In the genomic region with DNA sequence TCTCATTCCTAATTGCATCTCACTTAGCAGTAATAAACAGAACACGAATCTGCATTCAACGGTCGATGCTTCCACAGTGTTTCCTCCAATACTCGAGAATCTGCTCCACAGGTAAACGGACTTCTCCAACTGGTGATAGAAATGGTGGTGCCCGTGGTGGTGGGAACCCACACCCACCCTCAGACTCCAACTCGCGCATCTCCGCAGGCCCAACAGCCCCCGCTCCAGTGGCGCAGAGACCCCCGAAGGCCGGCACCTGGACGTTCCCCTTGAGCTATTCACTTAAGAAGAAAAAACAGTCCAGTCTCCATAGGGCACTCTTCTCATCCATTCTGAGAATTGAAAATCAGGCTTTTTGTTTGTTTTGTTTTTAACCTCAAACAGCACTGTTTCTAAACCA, we compare ENCODE assay signal across 1 cellular context.
TF ChIP-seq lines count a peak whose summit lies in the region.

No MANE protein-coding gene starts in this region.

TF ChIP-seq in HepG2, 621 proteins besides CTCF, POLR2A, EP300 and RAD21:
- no peak for TF ChIP-seq ZNF747 (CRISPR knock-in tag; IDR thresholded peaks at IDR 0.05; ENCODE audit: borderline replicate concordance)
- TF ChIP-seq TCF7 (IDR thresholded peaks at IDR 0.05; ENCODE audit: low read depth): no peak
- no peak for TF ChIP-seq REXO4 (CRISPR knock-in tag; IDR thresholded peaks at IDR 0.05; ENCODE audit: borderline replicate concordance)
- TF ChIP-seq ZNF343 (CRISPR knock-in tag; IDR thresholded peaks at IDR 0.05): no peak
- TF ChIP-seq NCOA5 (CRISPR knock-in tag; IDR thresholded peaks at IDR 0.05): no peak
- no peak for TF ChIP-seq SATB2 (CRISPR knock-in tag; IDR thresholded peaks at IDR 0.05)
- no peak for TF ChIP-seq E2F1 (CRISPR knock-in tag; IDR thresholded peaks at IDR 0.05)
- no peak for TF ChIP-seq ZNF768 (CRISPR knock-in tag; IDR thresholded peaks at IDR 0.05)
- no peak for TF ChIP-seq GABPA (IDR thresholded peaks at IDR 0.05; ENCODE audit: low read depth, low read length)
- no peak for TF ChIP-seq GABPA (CRISPR knock-in tag; IDR thresholded peaks at IDR 0.05; ENCODE audit: low read depth)
- TF ChIP-seq THYN1 (CRISPR knock-in tag; IDR thresholded peaks at IDR 0.05; ENCODE audit: borderline replicate concordance, low read depth): no peak
